ENCODE assay signal across 2 cellular contexts in genomic region chr20:61435823-61436220, GRCh38.
A peak's percentile ranks its signal among the peaks of the same experiment; 100 is the strongest.
TF ChIP-seq lines count a peak whose summit lies in the region.

No MANE protein-coding gene starts in this region.

TF ChIP-seq in H1, 55 proteins besides CTCF, POLR2A, EP300 and RAD21 (continued from another document):
- no peak for TF ChIP-seq TEAD4 (IDR thresholded peaks at IDR 0.05; ENCODE audit: low read depth, low read length)
- TF ChIP-seq SAP30 (IDR thresholded peaks at IDR 0.05; ENCODE audit: insufficient read depth, insufficient replicate concordance, low read length) = no peak
- TF ChIP-seq, protein P1, sequence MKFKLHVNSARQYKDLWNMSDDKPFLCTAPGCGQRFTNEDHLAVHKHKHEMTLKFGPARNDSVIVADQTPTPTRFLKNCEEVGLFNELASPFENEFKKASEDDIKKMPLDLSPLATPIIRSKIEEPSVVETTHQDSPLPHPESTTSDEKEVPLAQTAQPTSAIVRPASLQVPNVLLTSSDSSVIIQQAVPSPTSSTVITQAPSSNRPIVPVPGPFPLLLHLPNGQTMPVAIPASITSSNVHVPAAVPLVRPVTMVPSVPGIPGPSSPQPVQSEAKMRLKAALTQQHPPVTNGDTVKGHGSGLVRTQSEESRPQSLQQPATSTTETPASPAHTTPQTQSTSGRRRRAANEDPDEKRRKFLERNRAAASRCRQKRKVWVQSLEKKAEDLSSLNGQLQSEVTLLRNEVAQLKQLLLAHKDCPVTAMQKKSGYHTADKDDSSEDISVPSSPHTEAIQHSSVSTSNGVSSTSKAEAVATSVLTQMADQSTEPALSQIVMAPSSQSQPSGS (IDR thresholded peaks at IDR 0.05; ENCODE audit: low read length) = no peak
- TF ChIP-seq MAX (IDR thresholded peaks at IDR 0.05) = peak; percentile 13; the same call in 1 of the 2 replicates
- no peak for TF ChIP-seq SRF (IDR thresholded peaks at IDR 0.05; ENCODE audit: low read depth, low read length)
- TF ChIP-seq CTBP2 (IDR thresholded peaks at IDR 0.05; ENCODE audit: borderline replicate concordance, insufficient read depth, insufficient read length, low read length) = no peak
- no peak for TF ChIP-seq CEBPB (IDR thresholded peaks at IDR 0.05; ENCODE audit: low read depth, low read length)

TF ChIP-seq in SK-N-SH treated with all-trans-retinoic acid at 6 μM for 48 hours, 23 proteins besides CTCF, POLR2A, EP300 and RAD21 (continued from another document):
- TF ChIP-seq CREB5 (CRISPR knock-in tag; IDR thresholded peaks at IDR 0.05; ENCODE audit: low read depth) (no peak), PPARA (CRISPR knock-in tag; IDR thresholded peaks at IDR 0.05; ENCODE audit: borderline replicate concordance) (no peak), ZFP3 (CRISPR knock-in tag; IDR thresholded peaks at IDR 0.05) (no peak), SNAI2 (CRISPR knock-in tag; IDR thresholded peaks at IDR 0.05) (no peak), OSR1 (CRISPR knock-in tag; IDR thresholded peaks at IDR 0.05) (no peak), POU6F1 (CRISPR knock-in tag; IDR thresholded peaks at IDR 0.05; ENCODE audit: borderline replicate concordance, low read depth) (no peak), ZC3H10 (CRISPR knock-in tag; IDR thresholded peaks at IDR 0.05) (no peak), ZNF565 (CRISPR knock-in tag; conservative IDR thresholded peaks at IDR 0.05; ENCODE audit: low read depth) (no peak), TCF4 (CRISPR knock-in tag; IDR thresholded peaks at IDR 0.05; ENCODE audit: borderline replicate concordance) (no peak), CSDC2 (CRISPR knock-in tag; IDR thresholded peaks at IDR 0.05) (no peak), ISL1 (CRISPR knock-in tag; IDR thresholded peaks at IDR 0.05) (no peak), GLIS3 (CRISPR knock-in tag; IDR thresholded peaks at IDR 0.05) (no peak)
- TF ChIP-seq, protein P2, sequence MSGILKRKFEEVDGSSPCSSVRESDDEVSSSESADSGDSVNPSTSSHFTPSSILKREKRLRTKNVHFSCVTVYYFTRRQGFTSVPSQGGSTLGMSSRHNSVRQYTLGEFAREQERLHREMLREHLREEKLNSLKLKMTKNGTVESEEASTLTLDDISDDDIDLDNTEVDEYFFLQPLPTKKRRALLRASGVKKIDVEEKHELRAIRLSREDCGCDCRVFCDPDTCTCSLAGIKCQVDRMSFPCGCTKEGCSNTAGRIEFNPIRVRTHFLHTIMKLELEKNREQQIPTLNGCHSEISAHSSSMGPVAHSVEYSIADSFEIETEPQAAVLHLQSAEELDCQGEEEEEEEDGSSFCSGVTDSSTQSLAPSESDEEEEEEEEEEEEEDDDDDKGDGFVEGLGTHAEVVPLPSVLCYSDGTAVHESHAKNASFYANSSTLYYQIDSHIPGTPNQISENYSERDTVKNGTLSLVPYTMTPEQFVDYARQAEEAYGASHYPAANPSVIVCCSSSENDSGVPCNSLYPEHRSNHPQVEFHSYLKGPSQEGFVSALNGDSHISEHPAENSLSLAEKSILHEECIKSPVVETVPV (CRISPR knock-in tag; IDR thresholded peaks at IDR 0.05) = no peak
- TF ChIP-seq, protein P3, sequence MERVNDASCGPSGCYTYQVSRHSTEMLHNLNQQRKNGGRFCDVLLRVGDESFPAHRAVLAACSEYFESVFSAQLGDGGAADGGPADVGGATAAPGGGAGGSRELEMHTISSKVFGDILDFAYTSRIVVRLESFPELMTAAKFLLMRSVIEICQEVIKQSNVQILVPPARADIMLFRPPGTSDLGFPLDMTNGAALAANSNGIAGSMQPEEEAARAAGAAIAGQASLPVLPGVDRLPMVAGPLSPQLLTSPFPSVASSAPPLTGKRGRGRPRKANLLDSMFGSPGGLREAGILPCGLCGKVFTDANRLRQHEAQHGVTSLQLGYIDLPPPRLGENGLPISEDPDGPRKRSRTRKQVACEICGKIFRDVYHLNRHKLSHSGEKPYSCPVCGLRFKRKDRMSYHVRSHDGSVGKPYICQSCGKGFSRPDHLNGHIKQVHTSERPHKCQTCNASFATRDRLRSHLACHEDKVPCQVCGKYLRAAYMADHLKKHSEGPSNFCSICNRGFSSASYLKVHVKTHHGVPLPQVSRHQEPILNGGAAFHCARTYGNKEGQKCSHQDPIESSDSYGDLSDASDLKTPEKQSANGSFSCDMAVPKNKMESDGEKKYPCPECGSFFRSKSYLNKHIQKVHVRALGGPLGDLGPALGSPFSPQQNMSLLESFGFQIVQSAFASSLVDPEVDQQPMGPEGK (CRISPR knock-in tag; IDR thresholded peaks at IDR 0.05; ENCODE audit: borderline replicate concordance) = no peak
